In the genomic region with DNA sequence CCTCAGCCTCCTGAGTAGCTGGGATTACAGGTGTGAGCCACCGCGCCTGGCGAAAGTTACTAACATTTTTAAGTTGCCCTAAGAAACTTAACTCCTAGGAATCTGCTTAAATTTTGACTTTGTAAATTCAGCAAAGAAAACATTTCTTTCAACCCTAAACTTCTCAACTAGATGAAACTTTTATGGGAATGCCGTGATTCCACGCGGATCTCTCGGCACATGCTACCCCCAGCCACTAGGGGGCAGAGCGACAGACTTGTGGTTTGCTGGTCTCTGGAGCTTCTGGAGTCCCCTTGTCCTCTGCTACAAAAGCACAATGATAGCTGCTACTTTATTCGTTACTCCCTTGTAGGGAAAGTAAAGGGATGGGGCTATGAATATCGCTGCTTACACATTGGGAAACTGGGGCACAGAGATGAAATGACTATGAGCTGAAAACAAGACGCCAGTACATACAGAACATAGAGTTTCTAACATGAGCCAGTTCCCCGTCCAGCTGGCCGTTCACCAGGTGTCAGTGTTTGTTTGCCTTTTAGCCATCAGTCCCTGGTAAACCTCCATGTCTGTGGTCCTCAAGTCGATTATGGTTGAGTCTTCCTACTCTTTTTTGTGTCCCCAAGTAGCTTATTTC, we compare ENCODE assay signal across 10 cellular contexts.
DNase-seq lines count a peak whose midpoint lies in the region; ATAC-seq and TF ChIP-seq lines count a peak whose summit lies in the region.
"Had no signal": no experiment of that assay in that cellular context is flagged by ENCODE, and none has a peak within 500 bp of the region (broad histone marks: within the 10 kb centered on the region; RNA-seq: fewer than 3 reads in every experiment).

No MANE protein-coding gene starts in this region.

- no peaks in the 10 kb centered on the region for H3K27me3 ChIP-seq in Caco-2 (replicated peaks; ENCODE audit: control insufficient read depth, insufficient read depth, low read length)
- H3K27me3 ChIP-seq in HL-60 (ENCODE audit: insufficient read depth, poor library complexity, severe bottlenecking) = no peaks in the 10 kb centered on the region
- no peaks in the 10 kb centered on the region for H3K27me3 ChIP-seq in ascending aorta
- no peaks in the 10 kb centered on the region for H3K27me3 ChIP-seq in right lobe of liver
- H3K27me3 ChIP-seq in esophagus squamous epithelium = no peaks in the 10 kb centered on the region
- H3K27me3 ChIP-seq: body of pancreas had no signal

- H3K27ac ChIP-seq in HL-60 (replicated peaks) (no peak overlapping the region), ascending aorta (no peak overlapping the region), right lobe of liver (no peak overlapping the region), esophagus squamous epithelium (peak overlapping the region in 1 of 4 donors; percentile 14)

- H3K9me3 ChIP-seq in Caco-2 (peaks cover 10% of the 10 kb centered on the region; the same call in 1 of the 2 replicates), ascending aorta (no peaks in the 10 kb centered on the region), right lobe of liver (no peaks in the 10 kb centered on the region), esophagus squamous epithelium (no peaks in the 10 kb centered on the region)
- H3K9me3 ChIP-seq: body of pancreas had no signal

- TF ChIP-seq POLR2A in right lobe of liver (IDR thresholded peaks at IDR 0.05) (no peak), esophagus squamous epithelium (IDR thresholded peaks at IDR 0.05) (no peak)

- peaks cover 20% of the 10 kb centered on the region for H3K36me3 Mint-ChIP-seq in Caco-2 (ENCODE audit: insufficient read depth, unreplicated experiment)

- peaks cover 57% of the 10 kb centered on the region for H3K4me1 ChIP-seq in Caco-2
- peaks cover 0 to 7% of the 10 kb centered on the region in 2 donors for H3K4me1 ChIP-seq in ascending aorta
- H3K4me1 ChIP-seq in right lobe of liver = peaks cover 0 to 10% (median 0%) of the 10 kb centered on the region in 4 donors
- H3K4me1 ChIP-seq in esophagus squamous epithelium = peaks cover 0 to 66% (median 37%) of the 10 kb centered on the region in 3 donors

- peak in 1 of 2 experiments; percentile 42 for DNase-seq in Caco-2
- no peak for DNase-seq in HL-60 (ENCODE audit: low read depth in 1 of 2, low spot score in 1 of 2)
- no peak for DNase-seq in ascending aorta (ENCODE audit: low spot score in 2 of 2)
- no peak for DNase-seq in right lobe of liver
- no peak for DNase-seq in esophagus squamous epithelium (lab: John Stamatoyannopoulos, UW)
- DNase-seq in hippocampal formation (lab: John Stamatoyannopoulos, UW) = no peak

- POLR2A ChIA-PET in Caco-2 (lab: Charles Lee) = no interaction called here

- BruUV-seq in Caco-2 (replicated peaks; lab: Mats Ljungman, UMichigan) = no TSS peak

- ATAC-seq in right lobe of liver (peak in 2 of 4 donors; percentile 34 to 41), GM19452 (IDR thresholded peaks at IDR 0.05; ENCODE audit: unreplicated experiment) (no peak), HG03469 (IDR thresholded peaks at IDR 0.05; ENCODE audit: unreplicated experiment) (no peak)
- ATAC-seq: body of pancreas had no signal

- H3K9me3 Mint-ChIP-seq in Caco-2 (ENCODE audit: unreplicated experiment) = peaks cover 9% of the 10 kb centered on the region

- H3K27ac Mint-ChIP-seq in Caco-2 (ENCODE audit: unreplicated experiment) = no peak overlapping the region

- H3K4me3 ChIP-seq in Caco-2 (ENCODE audit: low read depth, low read length) (no peak overlapping the region), HL-60 (replicated peaks; ENCODE audit: insufficient read depth, low read length) (no peak overlapping the region), ascending aorta (no peak overlapping the region), right lobe of liver (no peak overlapping the region), esophagus squamous epithelium (no peak overlapping the region)
- H3K4me3 ChIP-seq: body of pancreas, lung had no signal

- no peaks in the 10 kb centered on the region for H3K27me3 Mint-ChIP-seq in Caco-2 (ENCODE audit: insufficient read depth, unreplicated experiment)

- intact Hi-C loops in Caco-2 (cut with micrococcal nuclease; ENCODE audit: unreplicated experiment) (loop anchor here (2.0 kb wide), 2 partner anchors 15 to 25 kb away; no protein-coding TSS in a partner anchor), ascending aorta (cut with DNase I) (no loop called here), right lobe of liver (cut with DNase I) (loop anchor here in 1 of 2 donors (10.0 kb wide), 1 partner anchor 111 kb away; no protein-coding TSS in a partner anchor), esophagus squamous epithelium (cut with DNase I) (no loop called here)

- no peak overlapping the region for H3K4me3 Mint-ChIP-seq in Caco-2 (ENCODE audit: unreplicated experiment)

- H3K4me1 Mint-ChIP-seq in Caco-2 (ENCODE audit: low read depth, unreplicated experiment) = peaks cover 44% of the 10 kb centered on the region

- H3K36me3 ChIP-seq in Caco-2 (ENCODE audit: control insufficient read depth, insufficient read depth, low read length) (no peaks in the 10 kb centered on the region), ascending aorta (no peaks in the 10 kb centered on the region), right lobe of liver (no peaks in the 10 kb centered on the region), esophagus squamous epithelium (no peaks in the 10 kb centered on the region)

- 85% methylated on average over 14 of the region's 14 CpGs for WGBS in right lobe of liver (ENCODE audit: insufficient coverage, low coverage, low lambda C conversion rate, missing lambda C conversion rate)
- 90 to 92% methylated on average over 10 to 14 of the region's 14 CpGs for WGBS in esophagus squamous epithelium, 2 donors

- peak; percentile 42 to 78 for TF ChIP-seq CTCF in Caco-2 (IDR thresholded peaks at IDR 0.05; ENCODE audit: insufficient read depth in 1 of 2, low read depth in 1 of 2, low read length in 1 of 2, severe bottlenecking in 1 of 2, unreplicated experiment in 1 of 2)
- peak; percentile 9 for TF ChIP-seq CTCF in HL-60 (IDR thresholded peaks at IDR 0.05; ENCODE audit: insufficient read depth, low read length)
- peak in 2 of 3 experiments; percentile 24 to 36 for TF ChIP-seq CTCF in ascending aorta (IDR thresholded peaks at IDR 0.05)
- TF ChIP-seq CTCF in right lobe of liver (IDR thresholded peaks at IDR 0.05) = peak; percentile 5 to 47 (median 31)
- peak in 3 of 6 experiments; percentile 9 to 39 (median 32) for TF ChIP-seq CTCF in esophagus squamous epithelium (IDR thresholded peaks at IDR 0.05)

- CTCF ChIA-PET in Caco-2 (lab: Charles Lee) = interaction anchor here (0.6 to 1.9 kb wide), 4 partner anchors 14 to 114 kb away, joined by 3 to 9 read pairs (median 5); no protein-coding TSS in a partner anchor
